Comparison of ENCODE assay signal across 19 cellular contexts in the genomic region with DNA sequence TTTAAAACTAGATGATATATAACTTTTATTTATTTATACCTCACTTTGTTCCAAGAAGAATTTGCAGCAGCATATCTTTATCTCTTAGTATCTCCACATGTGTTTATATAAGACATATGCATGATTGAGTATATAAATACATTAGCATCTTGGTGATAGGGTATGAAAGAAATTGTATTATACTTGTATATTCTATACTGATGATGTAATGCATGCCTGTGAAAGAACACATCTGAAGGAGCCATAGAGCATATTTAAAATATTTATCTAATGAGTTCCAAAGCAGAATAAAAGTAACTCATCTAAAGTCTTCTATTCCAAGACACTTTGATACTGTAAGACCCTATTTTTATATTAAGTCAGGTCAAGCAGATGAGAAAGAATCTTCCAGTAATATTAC.
DNase-seq lines count a peak whose midpoint lies in the region; ATAC-seq and TF ChIP-seq lines count a peak whose summit lies in the region.
"Had no signal": no experiment of that assay in that cellular context is flagged by ENCODE, and none has a peak within 500 bp of the region (broad histone marks: within the 10 kb centered on the region; RNA-seq: fewer than 3 reads in every experiment).

No MANE protein-coding gene starts in this region.

- H3K27ac Mint-ChIP-seq in type B pancreatic cell = no peak overlapping the region

- H3K27ac ChIP-seq in cingulate gyrus (ENCODE audit: low read depth, low read length) = peak overlapping the region; percentile 2
- peak overlapping the region; percentile 30 for H3K27ac ChIP-seq in mesenchymal stem cell (ENCODE audit: low read length, poor library complexity, severe bottlenecking)
- no peak overlapping the region for H3K27ac ChIP-seq in osteoblast (ENCODE audit: low read depth, low read length)
- H3K27ac ChIP-seq: A549 had no signal

- H3K36me3 Mint-ChIP-seq in type B pancreatic cell = peaks cover 11% of the 10 kb centered on the region

- H3K4ac ChIP-seq in mesenchymal stem cell (ENCODE audit: low read depth in 1 of 2, low read length in 2 of 2) = no peak overlapping the region

- H4K20me1 ChIP-seq in osteoblast (ENCODE audit: insufficient read depth, low read length) = no peaks in the 10 kb centered on the region

- H3K4me3 ChIP-seq in mesenchymal stem cell (ENCODE audit: insufficient read depth in 1 of 2, low read depth in 1 of 2, low read length in 2 of 2) = no peak overlapping the region
- H3K4me3 ChIP-seq in osteoblast (ENCODE audit: insufficient read depth, low read length) = no peak overlapping the region
- H3K4me3 ChIP-seq: A549 had no signal

- TF ChIP-seq CTCF in type B pancreatic cell (conservative IDR thresholded peaks at IDR 0.05) (no peak), osteoblast (IDR thresholded peaks at IDR 0.05; ENCODE audit: extremely low read depth, low read depth, low read length) (no peak)

- ATAC-seq in SK-N-SH treated with all-trans-retinoic acid at 6 μM for 48 hours = peak; percentile 40; the same call in 1 of the 3 replicates
- ATAC-seq in GM19035 (IDR thresholded peaks at IDR 0.05; ENCODE audit: unreplicated experiment) = no peak
- ATAC-seq: A549 had no signal

- no peak overlapping the region for H3K14ac ChIP-seq in mesenchymal stem cell (ENCODE audit: low read length in 2 of 2)

- H3K4me1 ChIP-seq in mesenchymal stem cell (ENCODE audit: control insufficient read depth, insufficient read depth, low read depth, low read length) = peaks cover 1% of the 10 kb centered on the region
- no peaks in the 10 kb centered on the region for H3K4me1 ChIP-seq in osteoblast (ENCODE audit: insufficient read depth, low read length)
- H3K4me1 ChIP-seq: A549, BE2C had no signal

- no peak overlapping the region for H2BK120ac ChIP-seq in mesenchymal stem cell (ENCODE audit: low read depth, low read length)

- no peak overlapping the region for H2AK5ac ChIP-seq in mesenchymal stem cell (ENCODE audit: low read length, severe bottlenecking)

- H3K27me3 Mint-ChIP-seq in type B pancreatic cell = no peaks in the 10 kb centered on the region

- H2BK12ac ChIP-seq in mesenchymal stem cell (ENCODE audit: low read length in 2 of 2) = no peak overlapping the region

- H2BK5ac ChIP-seq in mesenchymal stem cell (ENCODE audit: low read depth, low read length, poor library complexity, severe bottlenecking) = no peak overlapping the region

- no peak overlapping the region for H4K91ac ChIP-seq in mesenchymal stem cell (ENCODE audit: low read length)

- H2BK15ac ChIP-seq in mesenchymal stem cell (ENCODE audit: low read depth, poor library complexity, severe bottlenecking) = no peak overlapping the region

- no peak overlapping the region for H3K4me3 Mint-ChIP-seq in type B pancreatic cell

- H3K18ac ChIP-seq in mesenchymal stem cell (ENCODE audit: low read depth in 1 of 2, low read length in 2 of 2) = no peak overlapping the region

- peak; percentile 12 for DNase-seq in EL
- no peak for DNase-seq in mesenchymal stem cell
- DNase-seq in type B pancreatic cell (ENCODE audit: extremely low spot score, unreplicated experiment) = no peak
- no peak for DNase-seq in NCI-H2171 treated with DMSO at 0.1 percent for 48 hours (lab: John Stamatoyannopoulos, UW)
- DNase-seq in osteoblast (ENCODE audit: insufficient read length, low spot score, missing footprints) = no peak
- DNase-seq: BE2C, DMS79, H7, KG1, NCI-H1092, NCI-H1436 treated with DMSO at 0.1 percent for 48 hours, NCI-H1930, NCI-H226, NCI-H748 treated with DMSO at 0.1 percent for 48 hours, SIG-M5 had no signal

- H3K36me3 ChIP-seq in mesenchymal stem cell (ENCODE audit: control insufficient read depth in 1 of 2, insufficient read depth in 2 of 2, low read depth in 1 of 2, low read length in 2 of 2) = no peaks in the 10 kb centered on the region
- H3K36me3 ChIP-seq in osteoblast (ENCODE audit: insufficient read depth, low read length) = no peaks in the 10 kb centered on the region
- H3K36me3 ChIP-seq: BE2C had no signal

- H3K79me1 ChIP-seq in mesenchymal stem cell (replicated peaks; ENCODE audit: low read length, poor library complexity, severe bottlenecking) = peaks cover 2% of the 10 kb centered on the region

- H3K4me2 ChIP-seq in mesenchymal stem cell (ENCODE audit: low read length, poor library complexity, severe bottlenecking) (no peak overlapping the region), osteoblast (ENCODE audit: insufficient read depth, low read length) (no peak overlapping the region)
- H3K4me2 ChIP-seq: A549 had no signal

- H3K9me3 ChIP-seq in mesenchymal stem cell (ENCODE audit: control insufficient read depth, low read length) = no peaks in the 10 kb centered on the region
- no peaks in the 10 kb centered on the region for H3K9me3 ChIP-seq in osteoblast (ENCODE audit: low read depth, low read length)
- H3K9me3 ChIP-seq: A549, BE2C had no signal

- H3K4me1 Mint-ChIP-seq in type B pancreatic cell (ENCODE audit: unreplicated experiment) = peaks cover 8% of the 10 kb centered on the region

- H4K8ac ChIP-seq in mesenchymal stem cell (ENCODE audit: low read length) = no peak overlapping the region

- no peaks in the 10 kb centered on the region for H3K79me2 ChIP-seq in osteoblast (ENCODE audit: insufficient read depth, low read length)

- H3K27me3 ChIP-seq in mesenchymal stem cell (ENCODE audit: control insufficient read depth in 1 of 2, insufficient read depth in 1 of 2, low read length in 2 of 2) (no peaks in the 10 kb centered on the region), osteoblast (ENCODE audit: insufficient read depth, low read length) (no peaks in the 10 kb centered on the region)
- H3K27me3 ChIP-seq: BE2C had no signal

- H2AFZ ChIP-seq in mesenchymal stem cell (ENCODE audit: low read depth, low read length) (no peak overlapping the region), osteoblast (ENCODE audit: low read length) (no peak overlapping the region)

- no peaks in the 10 kb centered on the region for H3K9me3 Mint-ChIP-seq in type B pancreatic cell

- H3K23ac ChIP-seq in mesenchymal stem cell (ENCODE audit: low read length in 2 of 2) = no peak overlapping the region

- no peak overlapping the region for H3K9ac ChIP-seq in mesenchymal stem cell (ENCODE audit: low read length)

TF ChIP-seq in SK-N-SH treated with all-trans-retinoic acid at 6 μM for 48 hours, 23 proteins besides CTCF, POLR2A, EP300 and RAD21:
- TF ChIP-seq ISL1 (CRISPR knock-in tag; IDR thresholded peaks at IDR 0.05) (peak; percentile 27), ZNF8 (CRISPR knock-in tag; IDR thresholded peaks at IDR 0.05) (no peak)
TF ChIP-seq in SK-N-SH treated with all-trans-retinoic acid at 6 μM for 48 hours: peak in this region for 1.
